Comparison of ENCODE assay signal across 3 cellular contexts in the genomic region with DNA sequence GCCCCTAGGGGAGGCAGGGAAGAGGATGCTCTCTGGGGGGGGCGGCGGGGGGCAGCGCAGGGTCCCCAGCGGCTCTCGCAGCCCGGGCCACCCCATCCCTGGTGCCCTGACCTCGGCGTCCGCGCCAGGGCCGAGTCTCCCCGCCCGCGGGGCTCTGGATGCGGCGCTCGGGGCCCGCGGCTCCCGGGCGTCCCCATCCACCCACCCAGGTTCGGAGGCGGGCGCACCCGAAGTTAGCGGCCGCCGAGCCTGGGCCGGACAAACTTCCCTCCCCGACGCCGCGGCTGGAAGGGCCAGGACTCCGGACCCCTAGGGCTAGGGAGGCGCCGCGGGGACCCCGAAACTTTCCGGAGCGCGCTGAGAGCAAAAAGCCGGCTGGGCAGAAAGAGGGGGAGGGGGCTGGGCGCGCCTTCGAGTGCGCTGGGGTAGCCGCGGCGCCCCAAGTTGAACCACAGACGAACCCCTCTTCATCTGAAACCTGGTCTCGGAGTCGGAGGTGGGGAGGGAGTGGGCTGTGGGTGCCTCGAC.
TF ChIP-seq lines count a peak whose summit lies in the region.

No MANE protein-coding gene starts in this region.

TF ChIP-seq in K562, 482 proteins besides CTCF, POLR2A, EP300 and RAD21:
- TF ChIP-seq, protein P1, sequence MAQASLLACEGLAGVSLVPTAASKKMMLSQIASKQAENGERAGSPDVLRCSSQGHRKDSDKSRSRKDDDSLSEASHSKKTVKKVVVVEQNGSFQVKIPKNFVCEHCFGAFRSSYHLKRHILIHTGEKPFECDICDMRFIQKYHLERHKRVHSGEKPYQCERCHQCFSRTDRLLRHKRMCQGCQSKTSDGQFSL (CRISPR knock-in tag; IDR thresholded peaks at IDR 0.05): no peak
- TF ChIP-seq, protein P1 (tag; IDR thresholded peaks at IDR 0.05): 0 out of 4 replicates have a peak, but pooled peaks of 1 of the 2 experiments have one; percentile 21
- TF ChIP-seq COPS2 (conservative IDR thresholded peaks at IDR 0.05) (no peak), ZNF174 (CRISPR knock-in tag; IDR thresholded peaks at IDR 0.05) (no peak), ZNF140 (CRISPR knock-in tag; IDR thresholded peaks at IDR 0.05) (no peak), EZH2 (IDR thresholded peaks at IDR 0.05; ENCODE audit: borderline replicate concordance, low read depth, low read length) (0 out of 2 replicates have a peak, but pooled peaks have one; percentile 57)

TF ChIP-seq in HepG2, 621 proteins besides CTCF, POLR2A, EP300 and RAD21:
- no peak for TF ChIP-seq ZNF577 (CRISPR knock-in tag; IDR thresholded peaks at IDR 0.05; ENCODE audit: borderline replicate concordance, low read depth)
- TF ChIP-seq MTF2 (CRISPR knock-in tag; IDR thresholded peaks at IDR 0.05; ENCODE audit: borderline replicate concordance): peak; percentile 18; the same call in 1 of the 2 replicates
- TF ChIP-seq HNF4G (IDR thresholded peaks at IDR 0.05; ENCODE audit: borderline replicate concordance, low read depth, low read length): no peak
- no peak for TF ChIP-seq HNF4G (CRISPR knock-in tag; IDR thresholded peaks at IDR 0.05; ENCODE audit: borderline replicate concordance, low read depth)
- peak; percentile 94 for TF ChIP-seq EZH2 (conservative IDR thresholded peaks at IDR 0.05; ENCODE audit: low read depth, low read length)
- peak; percentile 71 for TF ChIP-seq ZNF777 (CRISPR knock-in tag; IDR thresholded peaks at IDR 0.05)
- peak; percentile 8 for TF ChIP-seq HNRNPK (IDR thresholded peaks at IDR 0.05; ENCODE audit: low read depth, low read length, poor library complexity, severe bottlenecking)
- TF ChIP-seq MIER2 (CRISPR knock-in tag; IDR thresholded peaks at IDR 0.05): no peak
- TF ChIP-seq ZBTB20 (CRISPR knock-in tag; IDR thresholded peaks at IDR 0.05; ENCODE audit: borderline replicate concordance, low read depth): no peak

TF ChIP-seq in HEK293T, 16 proteins besides CTCF, POLR2A, EP300 and RAD21:
- no peak for TF ChIP-seq FOXM1 (IDR thresholded peaks at IDR 0.05; ENCODE audit: borderline replicate concordance)
